ENCODE assay signal across 8 cellular contexts in genomic region chr11:114348200-114349191, GRCh38. TPM values are rescaled to one million over a fixed set of nuclear protein-coding genes. Genes with fewer than 3 reads are reported as not detected.
A peak's percentile ranks its signal among the peaks of the same experiment; 100 is the strongest.
DNase-seq lines count a peak whose midpoint lies in the region; ATAC-seq and TF ChIP-seq lines count a peak whose summit lies in the region.

No MANE protein-coding gene starts in this region.

- peaks cover 0 to 6% of the 10 kb centered on the region in 2 donors for H3K4me1 Mint-ChIP-seq in stimulated activated naive B cell treated with anti-CD40 and anti-IgM and Interleukin-4, amounts not matched to agents 10 μg/mL and 1 μg/mL and 100 μg/mL, for 72 hours

- no peak overlapping the region for H3K27ac Mint-ChIP-seq in stimulated activated naive B cell treated with anti-CD40 and anti-IgM and Interleukin-4, amounts not matched to agents 10 μg/mL and 1 μg/mL and 100 μg/mL, for 72 hours

- no peak overlapping the region for H3K4me3 Mint-ChIP-seq in stimulated activated naive B cell treated with anti-CD40 and anti-IgM and Interleukin-4, amounts not matched to agents 10 μg/mL and 1 μg/mL and 100 μg/mL, for 72 hours

- no peaks in the 10 kb centered on the region for H3K9me3 Mint-ChIP-seq in stimulated activated naive B cell treated with anti-CD40 and anti-IgM and Interleukin-4, amounts not matched to agents 10 μg/mL and 1 μg/mL and 100 μg/mL, for 72 hours

- H3K27me3 ChIP-seq in Panc1 (ENCODE audit: control insufficient read depth, insufficient read depth, low read length) (no peaks in the 10 kb centered on the region), mammary epithelial cell (ENCODE audit: insufficient read depth, low read length) (no peaks in the 10 kb centered on the region)

- H3K9ac ChIP-seq in mammary epithelial cell (ENCODE audit: insufficient read depth, low read length), result no peak overlapping the region

- dilution Hi-C loops in mammary epithelial cell (cut with HindIII; ENCODE audit: low sequenced_read_pairs), result loop anchor here (5.0 kb wide), 1 partner anchor 71 kb away; no protein-coding TSS in a partner anchor

- POLR2A ChIA-PET in HEK293 (lab: Yijun Ruan, JAX), result no interaction called here
- POLR2A ChIA-PET in Panc1 (lab: Charles Lee), result no interaction called here

- TF ChIP-seq CTCF in HEK293 (tag by site-specific recombination; IDR thresholded peaks at IDR 0.05) (no peak), Panc1 (IDR thresholded peaks at IDR 0.05) (peak; percentile 62), mammary epithelial cell (conservative IDR thresholded peaks at IDR 0.05 in 1 of 2, IDR thresholded peaks at IDR 0.05 in 1 of 2; ENCODE audit: extremely low read depth in 1 of 2, insufficient read depth in 1 of 2, low read depth in 1 of 2, low read length in 2 of 2) (peak; percentile 48 to 62)

- ATAC-seq in Panc1, result peak; percentile 82
- ATAC-seq in stimulated activated naive B cell treated with anti-CD40 and anti-IgM and Interleukin-4, amounts not matched to agents 10 μg/mL and 1 μg/mL and 100 μg/mL, for 72 hours (replicated peaks), result peak; percentile 55 to 62
- ATAC-seq in GM18873 (IDR thresholded peaks at IDR 0.05; ENCODE audit: low FRiP score, unreplicated experiment), result no peak

- H3K79me2 ChIP-seq in mammary epithelial cell (ENCODE audit: insufficient read depth, low read length), result no peaks in the 10 kb centered on the region

- intact Hi-C loops in Panc1 (cut with micrococcal nuclease; ENCODE audit: unreplicated experiment) (loop anchor here (10.0 kb wide), 2 partner anchors 96 to 236 kb away; no protein-coding TSS in a partner anchor), mammary epithelial cell (cut with micrococcal nuclease) (loop anchor here (1.0 to 10.0 kb wide), 5 partner anchors 52 to 1926 kb away; partner anchors contain the start of genes C11orf71, RBM7 and REXO2)

- H3K4me2 ChIP-seq in mammary epithelial cell (ENCODE audit: insufficient read depth, low read depth, low read length), result no peak overlapping the region

- in situ Hi-C loops in Panc1 (cut with HindIII; ENCODE audit: low pct_unique_long_range_greater_than_20kb, low sequenced_read_pairs), result no loop called here
- in situ Hi-C loops in mammary epithelial cell (cut with MboI; ENCODE audit: low sequenced_read_pairs in 2 of 2), result loop anchor here (5.0 to 25.0 kb wide), 2 partner anchors 54 to 414 kb away; partner anchors contain the start of genes C11orf71 (in 1 of the 2) and RBM7 (in 1 of the 2)

- peaks cover 0 to 5% of the 10 kb centered on the region in 2 donors for H3K27me3 Mint-ChIP-seq in stimulated activated naive B cell treated with anti-CD40 and anti-IgM and Interleukin-4, amounts not matched to agents 10 μg/mL and 1 μg/mL and 100 μg/mL, for 72 hours

- peak; percentile 62 for DNase-seq in CD1c-positive myeloid dendritic cell (ENCODE audit: extremely low spot score)
- peak; percentile 17 for DNase-seq in Panc1 (ENCODE audit: low read depth, low spot score)
- peak; percentile 65 for DNase-seq in mammary epithelial cell
- DNase-seq in islet precursor cell, result peak; percentile 90
- DNase-seq in stimulated activated naive B cell treated with anti-CD40 and anti-IgM and Interleukin-4, amounts not matched to agents 10 μg/mL and 1 μg/mL and 100 μg/mL, for 72 hours, result peak; percentile 10
- DNase-seq in mesenteric fat pad (ENCODE audit: low spot score), result no peak

- H3K4me3 ChIP-seq in HEK293 (ENCODE audit: low read depth, low read length), result no peak overlapping the region
- H3K4me3 ChIP-seq in Panc1 (ENCODE audit: low read depth in 2 of 2, low read length in 2 of 2), result no peak overlapping the region
- H3K4me3 ChIP-seq in mammary epithelial cell (replicated peaks in 1 of 3; ENCODE audit: insufficient read depth in 1 of 3, low read depth in 2 of 3, low read length in 3 of 3), result no peak overlapping the region

- BruUV-seq in Panc1 (replicated peaks; lab: Mats Ljungman, UMichigan) (no TSS peak), mammary epithelial cell (replicated peaks; lab: Mats Ljungman, UMichigan) (no TSS peak)

- H3K36me3 ChIP-seq in HEK293 (ENCODE audit: control insufficient read depth in 2 of 2, insufficient read depth in 1 of 2, low read length in 2 of 2) (no peaks in the 10 kb centered on the region), Panc1 (ENCODE audit: control insufficient read depth, insufficient read depth, low read length) (no peaks in the 10 kb centered on the region), mammary epithelial cell (ENCODE audit: insufficient read depth, low read length) (no peaks in the 10 kb centered on the region)

- H4K20me1 ChIP-seq in mammary epithelial cell (ENCODE audit: insufficient read depth, low read length), result no peaks in the 10 kb centered on the region

- H3K36me3 Mint-ChIP-seq in stimulated activated naive B cell treated with anti-CD40 and anti-IgM and Interleukin-4, amounts not matched to agents 10 μg/mL and 1 μg/mL and 100 μg/mL, for 72 hours, result no peaks in the 10 kb centered on the region

- no peaks in the 10 kb centered on the region for H3K4me1 ChIP-seq in HEK293 (ENCODE audit: control insufficient read depth, insufficient read depth, low read length)
- no peaks in the 10 kb centered on the region for H3K4me1 ChIP-seq in Panc1 (ENCODE audit: control insufficient read depth, insufficient read depth, low read length)
- H3K4me1 ChIP-seq in mammary epithelial cell (ENCODE audit: insufficient read depth, low read length), result peaks cover 15% of the 10 kb centered on the region

- CTCF ChIA-PET in HEK293 (lab: Yijun Ruan, JAX), result interaction anchor here (0.6 to 1.8 kb wide), 13 partner anchors 10 to 525 kb away, joined by 3 to 6 read pairs (median 3); no protein-coding TSS in a partner anchor
- CTCF ChIA-PET in Panc1 (lab: Charles Lee), result interaction anchor here (0.8 kb wide), 1 partner anchor 1904 kb away, joined by 3 read pairs; no protein-coding TSS in a partner anchor
- CTCF ChIA-PET in mammary epithelial cell (lab: Charles Lee; ENCODE audit: low non-redundant PET), result interaction anchor here (0.6 kb wide), 1 partner anchor 69 kb away, joined by 3 read pairs; no protein-coding TSS in a partner anchor

- H3K9me3 ChIP-seq in HEK293 (ENCODE audit: control insufficient read depth, insufficient read depth, low read depth, low read length), result no peaks in the 10 kb centered on the region
- no peaks in the 10 kb centered on the region; the same call in 1 of the 2 replicates for H3K9me3 ChIP-seq in Panc1 (ENCODE audit: control insufficient read depth, insufficient read depth, low read depth, low read length)
- H3K9me3 ChIP-seq in mammary epithelial cell (replicated peaks; ENCODE audit: insufficient read depth, low read length), result no peaks in the 10 kb centered on the region

- H2AFZ ChIP-seq in mammary epithelial cell (ENCODE audit: low read depth, low read length), result peak overlapping the region; percentile 43

- WGBS in mammary epithelial cell (ENCODE audit: low coverage, missing lambda C conversion rate), result 55% methylated on average over 12 of the region's 13 CpGs

- no peak overlapping the region for H3K27ac ChIP-seq in HEK293 (ENCODE audit: extremely low read depth, low read depth, low read length)
- no peak overlapping the region for H3K27ac ChIP-seq in Panc1 (ENCODE audit: low read length)
- no peak overlapping the region for H3K27ac ChIP-seq in mammary epithelial cell (ENCODE audit: insufficient read depth, low read depth, low read length)

TF ChIP-seq in HEK293, 187 proteins besides CTCF, POLR2A, EP300 and RAD21:
- TF ChIP-seq TCF7L2 (IDR thresholded peaks at IDR 0.05; ENCODE audit: borderline replicate concordance, low read depth, low read length) (no peak), ZNF654 (tag by site-specific recombination; IDR thresholded peaks at IDR 0.05; ENCODE audit: low read depth) (peak; percentile 59)

RNA-seq across cellular contexts. Expression of gene C11orf71, which starts 51.8 kb away (rescaled TPM):
- total RNA-seq in Panc1 (2021; ENCODE audit: unreplicated experiment) (6.2 TPM), mammary epithelial cell (1 to 10 TPM; 1.2 to 2.0 TPM), mesenteric fat pad (6.6 TPM)
- polyA plus RNA-seq in Panc1 (2012; ENCODE audit: insufficient read length), result 6.5 TPM
- polyA plus RNA-seq in mammary epithelial cell, result 1.5 TPM
- polyA minus RNA-seq in mammary epithelial cell, result 4.6 TPM

RNA-seq across cellular contexts. Expression of gene RBM7, which starts 52.0 kb away (rescaled TPM):
- 35.2 TPM for total RNA-seq in Panc1 (2021; ENCODE audit: unreplicated experiment)
- polyA plus RNA-seq in Panc1 (2012; ENCODE audit: insufficient read length), result 32.3 TPM
- 10 to 100 TPM; 37.5 to 42.8 TPM for total RNA-seq in mammary epithelial cell
- 20.3 TPM for polyA plus RNA-seq in mammary epithelial cell
- 4.3 TPM for polyA minus RNA-seq in mammary epithelial cell
- 29.5 TPM for total RNA-seq in mesenteric fat pad

RNA-seq across cellular contexts. Expression of gene NNMT, which starts 52.3 kb away (rescaled TPM):
- total RNA-seq in Panc1 (2021; ENCODE audit: unreplicated experiment) (1.7 TPM), mammary epithelial cell (100 to 1,000 TPM; 131 to 605 TPM), mesenteric fat pad (1,405 TPM)
- 1.2 TPM for polyA plus RNA-seq in Panc1 (2012; ENCODE audit: insufficient read length)
- polyA plus RNA-seq in mammary epithelial cell, result 130 TPM
- 88.0 TPM for polyA minus RNA-seq in mammary epithelial cell

Comparison
In these comparisons a context has a peak if more than half of its experiments do, and no peak if none do; other contexts are left out.
1. RNA of gene NNMT, which starts 52.3 kb away (total RNA-seq): 1,405 TPM in mesenteric fat pad (single experiment) and 131 to 605 TPM in mammary epithelial cell; 1.7 TPM in Panc1 (single experiment); every median in the first group is over 10 times any median in the second.